In the genomic region with DNA sequence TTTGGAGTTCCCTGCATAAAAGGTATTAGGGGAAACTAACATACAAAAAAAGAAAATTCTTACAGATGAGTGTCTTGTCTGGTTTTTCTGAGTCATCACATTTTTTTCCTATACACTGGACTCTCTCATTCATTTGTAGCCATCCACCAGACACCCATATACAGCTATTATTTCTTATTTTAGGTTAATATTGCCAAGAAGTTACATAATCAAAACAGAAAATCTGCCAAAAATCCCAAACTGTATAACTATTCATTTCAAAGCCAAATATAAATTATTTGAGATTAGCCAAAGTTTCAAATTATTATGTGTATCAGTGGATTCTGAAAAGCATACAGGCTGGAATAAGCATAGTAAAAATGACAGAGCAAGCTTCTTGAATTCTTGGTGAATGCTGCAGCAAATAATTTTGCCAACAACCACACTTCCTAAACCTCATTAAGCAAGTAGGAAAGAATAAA, we compare ENCODE assay signal across 19 cellular contexts.
DNase-seq lines count a peak whose midpoint lies in the region; ATAC-seq and TF ChIP-seq lines count a peak whose summit lies in the region.
"Had no signal": no experiment of that assay in that cellular context is flagged by ENCODE, and none has a peak within 500 bp of the region (broad histone marks: within the 10 kb centered on the region; RNA-seq: fewer than 3 reads in every experiment).

No MANE protein-coding gene starts in this region.

- no peaks in the 10 kb centered on the region for H3K79me2 ChIP-seq in SK-N-SH (ENCODE audit: insufficient read depth)

- H3K27me3 ChIP-seq in SK-N-SH (ENCODE audit: insufficient read depth) (no peaks in the 10 kb centered on the region), adipocyte (replicated peaks; ENCODE audit: control insufficient read depth, insufficient read depth, low read length) (no peaks in the 10 kb centered on the region)
- H3K27me3 ChIP-seq: BLaER1 treated with 17β-estradiol and CSF1 and Interleukin-3, amounts not matched to agents 10 nM and 100 nM; esophagus muscularis mucosa; heart left ventricle; MG63 had no signal

- no peak overlapping the region for H3K4me3 ChIP-seq in SK-N-SH (ENCODE audit: low read depth in 2 of 2, low read length in 1 of 2)
- no peak overlapping the region for H3K4me3 ChIP-seq in adipocyte (ENCODE audit: low read length)
- no peak overlapping the region for H3K4me3 ChIP-seq in fibroblast of the aortic adventitia (ENCODE audit: low read depth, low read length)
- H3K4me3 ChIP-seq: BLaER1 treated with 17β-estradiol and CSF1 and Interleukin-3, amounts not matched to agents 10 nM and 100 nM; esophagus muscularis mucosa; GM12878; heart left ventricle; lower lobe of right lung; MG63 had no signal

- no peak for TF ChIP-seq RAD21 in SK-N-SH (IDR thresholded peaks at IDR 0.05; ENCODE audit: low read length)

- H3K27ac ChIP-seq in SK-N-SH (ENCODE audit: low read depth in 2 of 2, low read length in 1 of 2) = peak overlapping the region in 1 of 2 experiments; percentile 17; a peak in 1 of 4 replicates
- H3K27ac ChIP-seq: 22Rv1; BLaER1 treated with 17β-estradiol and CSF1 and Interleukin-3, amounts not matched to agents 10 nM and 100 nM; esophagus muscularis mucosa; heart left ventricle; lower lobe of right lung had no signal

- TF ChIP-seq CTCF in SK-N-SH (IDR thresholded peaks at IDR 0.05) (no peak), fibroblast of the aortic adventitia (IDR thresholded peaks at IDR 0.05; ENCODE audit: insufficient read depth, low read length) (no peak)

- no peak overlapping the region; the same call in 1 of the 2 replicates for H2AFZ ChIP-seq in SK-N-SH (ENCODE audit: low read depth)

- CTCF ChIA-PET in SK-N-SH (lab: Yijun Ruan, JAX) = interaction anchor here (1.0 to 1.4 kb wide), 2 partner anchors 16 to 18 kb away, joined by 3 to 5 read pairs; no protein-coding TSS in a partner anchor

- POLR2A ChIA-PET in SK-N-SH (lab: Yijun Ruan, JAX) = no interaction called here

- H3K9me2 ChIP-seq in SK-N-SH = no peaks in the 10 kb centered on the region

- H3K4me1 ChIP-seq in SK-N-SH (ENCODE audit: control insufficient read depth in 1 of 2, insufficient read depth in 2 of 2, low read depth in 1 of 2, low read length in 1 of 2) (peaks cover 0 to 13% of the 10 kb centered on the region in 2 experiments; a peak in 1 of 4 replicates), adipocyte (ENCODE audit: control insufficient read depth, insufficient read depth, low read length) (peaks cover 15% of the 10 kb centered on the region)
- H3K4me1 ChIP-seq: BLaER1 treated with 17β-estradiol and CSF1 and Interleukin-3, amounts not matched to agents 10 nM and 100 nM; heart left ventricle; lower lobe of right lung had no signal

- DNase-seq in SK-N-SH (no peak), adipocyte (ENCODE audit: low read depth) (peak; percentile 12), fibroblast of the aortic adventitia (ENCODE audit: low read depth) (peak; percentile 89), stromal cell of bone marrow (ENCODE audit: low read depth) (peak; percentile 31), amygdala (lab: John Stamatoyannopoulos, UW) (no peak), NCI-H1694 treated with DMSO at 0.1 percent for 48 hours (lab: John Stamatoyannopoulos, UW) (no peak), NCI-H82 treated with DMSO at 0.1 percent for 48 hours (lab: John Stamatoyannopoulos, UW; ENCODE audit: unreplicated experiment) (no peak)
- DNase-seq: activated CD4-positive, alpha-beta T cell treated with anti-CD3 and anti-CD28 coated beads for 48 hours; heart left ventricle; lower lobe of right lung; MG63; NCI-H1436; NCI-H2171; Right ventricle myocardium superior had no signal

- H3K9ac ChIP-seq in SK-N-SH = no peak overlapping the region
- no peak overlapping the region for H3K9ac ChIP-seq in adipocyte (ENCODE audit: low read length)
- H3K9ac ChIP-seq: BLaER1 treated with 17β-estradiol and CSF1 and Interleukin-3, amounts not matched to agents 10 nM and 100 nM had no signal

- H3F3A ChIP-seq in SK-N-SH (replicated peaks; ENCODE audit: insufficient read depth) = peaks cover 4% of the 10 kb centered on the region

- H3K36me3 ChIP-seq in SK-N-SH (replicated peaks in 1 of 2; ENCODE audit: control insufficient read depth in 1 of 2, insufficient read depth in 2 of 2, low read length in 1 of 2) (no peaks in the 10 kb centered on the region), adipocyte (ENCODE audit: control insufficient read depth, insufficient read depth, low read length, severe bottlenecking) (no peaks in the 10 kb centered on the region)
- H3K36me3 ChIP-seq: BLaER1 treated with 17β-estradiol and CSF1 and Interleukin-3, amounts not matched to agents 10 nM and 100 nM; esophagus muscularis mucosa; heart left ventricle; lower lobe of right lung; MG63 had no signal

- H3K9me3 ChIP-seq in SK-N-SH = no peaks in the 10 kb centered on the region
- no peaks in the 10 kb centered on the region for H3K9me3 ChIP-seq in adipocyte (ENCODE audit: control insufficient read depth, low read length)
- H3K9me3 ChIP-seq: esophagus muscularis mucosa, heart left ventricle, lower lobe of right lung, MG63 had no signal

- no peak overlapping the region for H3K4me2 ChIP-seq in SK-N-SH
- H3K4me2 ChIP-seq: BLaER1 treated with 17β-estradiol and CSF1 and Interleukin-3, amounts not matched to agents 10 nM and 100 nM had no signal

- TF ChIP-seq EP300 in SK-N-SH (IDR thresholded peaks at IDR 0.05; ENCODE audit: borderline replicate concordance in 1 of 2, low read depth in 1 of 2, low read length in 1 of 2) = no peak

- no peak for ATAC-seq in SK-N-SH treated with all-trans-retinoic acid at 6 μM for 48 hours
- ATAC-seq: GM12878, heart left ventricle, lower lobe of right lung had no signal

- H4K20me1 ChIP-seq in SK-N-SH (ENCODE audit: insufficient read depth) = no peaks in the 10 kb centered on the region
- H4K20me1 ChIP-seq: BLaER1 treated with 17β-estradiol and CSF1 and Interleukin-3, amounts not matched to agents 10 nM and 100 nM had no signal

TF ChIP-seq in SK-N-SH treated with all-trans-retinoic acid at 6 μM for 48 hours, 23 proteins besides CTCF, POLR2A, EP300 and RAD21:
- TF ChIP-seq ISL1 (CRISPR knock-in tag; IDR thresholded peaks at IDR 0.05) = peak; percentile 54
- TF ChIP-seq, protein P1, sequence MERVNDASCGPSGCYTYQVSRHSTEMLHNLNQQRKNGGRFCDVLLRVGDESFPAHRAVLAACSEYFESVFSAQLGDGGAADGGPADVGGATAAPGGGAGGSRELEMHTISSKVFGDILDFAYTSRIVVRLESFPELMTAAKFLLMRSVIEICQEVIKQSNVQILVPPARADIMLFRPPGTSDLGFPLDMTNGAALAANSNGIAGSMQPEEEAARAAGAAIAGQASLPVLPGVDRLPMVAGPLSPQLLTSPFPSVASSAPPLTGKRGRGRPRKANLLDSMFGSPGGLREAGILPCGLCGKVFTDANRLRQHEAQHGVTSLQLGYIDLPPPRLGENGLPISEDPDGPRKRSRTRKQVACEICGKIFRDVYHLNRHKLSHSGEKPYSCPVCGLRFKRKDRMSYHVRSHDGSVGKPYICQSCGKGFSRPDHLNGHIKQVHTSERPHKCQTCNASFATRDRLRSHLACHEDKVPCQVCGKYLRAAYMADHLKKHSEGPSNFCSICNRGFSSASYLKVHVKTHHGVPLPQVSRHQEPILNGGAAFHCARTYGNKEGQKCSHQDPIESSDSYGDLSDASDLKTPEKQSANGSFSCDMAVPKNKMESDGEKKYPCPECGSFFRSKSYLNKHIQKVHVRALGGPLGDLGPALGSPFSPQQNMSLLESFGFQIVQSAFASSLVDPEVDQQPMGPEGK (CRISPR knock-in tag; IDR thresholded peaks at IDR 0.05; ENCODE audit: borderline replicate concordance) = no peak

TF ChIP-seq in SK-N-SH, 30 proteins besides CTCF, POLR2A, EP300 and RAD21:
- TF ChIP-seq, protein P2, sequence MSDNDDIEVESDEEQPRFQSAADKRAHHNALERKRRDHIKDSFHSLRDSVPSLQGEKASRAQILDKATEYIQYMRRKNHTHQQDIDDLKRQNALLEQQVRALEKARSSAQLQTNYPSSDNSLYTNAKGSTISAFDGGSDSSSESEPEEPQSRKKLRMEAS (IDR thresholded peaks at IDR 0.05; ENCODE audit: low read depth) = no peak
- TF ChIP-seq, protein P3, sequence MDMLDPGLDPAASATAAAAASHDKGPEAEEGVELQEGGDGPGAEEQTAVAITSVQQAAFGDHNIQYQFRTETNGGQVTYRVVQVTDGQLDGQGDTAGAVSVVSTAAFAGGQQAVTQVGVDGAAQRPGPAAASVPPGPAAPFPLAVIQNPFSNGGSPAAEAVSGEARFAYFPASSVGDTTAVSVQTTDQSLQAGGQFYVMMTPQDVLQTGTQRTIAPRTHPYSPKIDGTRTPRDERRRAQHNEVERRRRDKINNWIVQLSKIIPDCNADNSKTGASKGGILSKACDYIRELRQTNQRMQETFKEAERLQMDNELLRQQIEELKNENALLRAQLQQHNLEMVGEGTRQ (IDR thresholded peaks at IDR 0.05; ENCODE audit: borderline replicate concordance, low read depth, low read length) = no peak
- TF ChIP-seq YY1 (IDR thresholded peaks at IDR 0.05; ENCODE audit: low read depth) = no peak
- TF ChIP-seq, protein P4, sequence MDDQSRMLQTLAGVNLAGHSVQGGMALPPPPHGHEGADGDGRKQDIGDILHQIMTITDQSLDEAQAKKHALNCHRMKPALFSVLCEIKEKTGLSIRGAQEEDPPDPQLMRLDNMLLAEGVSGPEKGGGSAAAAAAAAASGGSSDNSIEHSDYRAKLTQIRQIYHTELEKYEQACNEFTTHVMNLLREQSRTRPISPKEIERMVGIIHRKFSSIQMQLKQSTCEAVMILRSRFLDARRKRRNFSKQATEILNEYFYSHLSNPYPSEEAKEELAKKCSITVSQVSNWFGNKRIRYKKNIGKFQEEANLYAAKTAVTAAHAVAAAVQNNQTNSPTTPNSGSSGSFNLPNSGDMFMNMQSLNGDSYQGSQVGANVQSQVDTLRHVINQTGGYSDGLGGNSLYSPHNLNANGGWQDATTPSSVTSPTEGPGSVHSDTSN (IDR thresholded peaks at IDR 0.05) = no peak
- TF ChIP-seq GATA2 (CRISPR knock-in tag; IDR thresholded peaks at IDR 0.05) = no peak

Comparison
In these comparisons a context has a peak if more than half of its experiments do, and no peak if none do; other contexts are left out.
1. DNase-seq: peak in adipocyte (single experiment), fibroblast of the aortic adventitia (single experiment) and stromal cell of bone marrow (single experiment); none in SK-N-SH (single experiment), amygdala (0 of 56), NCI-H1694 treated with DMSO at 0.1 percent for 48 hours (single experiment) and NCI-H82 treated with DMSO at 0.1 percent for 48 hours (single experiment).